28 cellular contexts compared by ENCODE assay signal in genomic region chr14:96081767-96082400, GRCh38. TPM values are rescaled to one million over a fixed set of nuclear protein-coding genes. Genes with fewer than 3 reads are reported as not detected.
"Had no signal": no experiment of that assay in that cellular context is flagged by ENCODE, and none has a peak within 500 bp of the region (broad histone marks: within the 10 kb centered on the region; RNA-seq: fewer than 3 reads in every experiment).

No MANE protein-coding gene starts in this region.

- H3K4me1 ChIP-seq: Peyer's patch had no signal

- DNase-seq: activated CD4-positive, alpha-beta memory T cell treated with anti-CD3 and anti-CD28 coated beads, Interleukin-2, amount 10 ng/mL, durations not matched to agents 7 days and 5 days; activated CD4-positive, alpha-beta T cell treated with anti-CD3 and anti-CD28 coated beads for 1 hour; activated CD4-positive, alpha-beta T cell treated with anti-CD3 and anti-CD28 coated beads for 48 hours; activated CD4-positive, CD25-positive, alpha-beta regulatory T cell; activated CD8-positive, alpha-beta memory T cell treated with anti-CD3 and anti-CD28 coated beads for 24 hours; activated CD8-positive, alpha-beta memory T cell treated with anti-CD3 and anti-CD28 coated beads, Interleukin-2, amount 10 ng/mL, durations not matched to agents 7 days and 5 days; activated CD8-positive, alpha-beta memory T cell treated with anti-CD3 and anti-CD28 coated beads, Interleukin-2, amount 50 U/mL, for 48 hours; activated gamma-delta T cell; activated naive CD4-positive, alpha-beta T cell treated with Interleukin-2 at 50 U/mL for 16 hours; activated T-cell treated with anti-CD3 and anti-CD28 coated beads, Interleukin-2, amount 50 U/mL, for 48 hours; anterior cingulate cortex; central memory CD4-positive, alpha-beta T cell; NCI-H1092 treated with DMSO at 0.1 percent for 48 hours; NCI-H1417; NCI-H146; NCI-H187 treated with DMSO at 0.1 percent for 48 hours; NCI-H2081; NCI-H345; PC-3; Right ventricle myocardium superior; SW 1271; T-helper 1 cell; T-helper 2 cell; T-helper 9 cell had no signal

- H3K36me3 ChIP-seq: Peyer's patch had no signal

- H3K4me3 ChIP-seq: Peyer's patch had no signal

- H3K27ac ChIP-seq: KMS-11, Peyer's patch, RWPE1, VCaP had no signal

- H3K9me3 ChIP-seq: Peyer's patch had no signal

- H3K27me3 ChIP-seq: Peyer's patch had no signal

RNA-seq across cellular contexts. Expression of gene C14orf132, which starts 42.7 kb away (rescaled TPM):
- total RNA-seq: PC-3 had no signal
